ENCODE assay signal across 1 cellular context in the genomic region with DNA sequence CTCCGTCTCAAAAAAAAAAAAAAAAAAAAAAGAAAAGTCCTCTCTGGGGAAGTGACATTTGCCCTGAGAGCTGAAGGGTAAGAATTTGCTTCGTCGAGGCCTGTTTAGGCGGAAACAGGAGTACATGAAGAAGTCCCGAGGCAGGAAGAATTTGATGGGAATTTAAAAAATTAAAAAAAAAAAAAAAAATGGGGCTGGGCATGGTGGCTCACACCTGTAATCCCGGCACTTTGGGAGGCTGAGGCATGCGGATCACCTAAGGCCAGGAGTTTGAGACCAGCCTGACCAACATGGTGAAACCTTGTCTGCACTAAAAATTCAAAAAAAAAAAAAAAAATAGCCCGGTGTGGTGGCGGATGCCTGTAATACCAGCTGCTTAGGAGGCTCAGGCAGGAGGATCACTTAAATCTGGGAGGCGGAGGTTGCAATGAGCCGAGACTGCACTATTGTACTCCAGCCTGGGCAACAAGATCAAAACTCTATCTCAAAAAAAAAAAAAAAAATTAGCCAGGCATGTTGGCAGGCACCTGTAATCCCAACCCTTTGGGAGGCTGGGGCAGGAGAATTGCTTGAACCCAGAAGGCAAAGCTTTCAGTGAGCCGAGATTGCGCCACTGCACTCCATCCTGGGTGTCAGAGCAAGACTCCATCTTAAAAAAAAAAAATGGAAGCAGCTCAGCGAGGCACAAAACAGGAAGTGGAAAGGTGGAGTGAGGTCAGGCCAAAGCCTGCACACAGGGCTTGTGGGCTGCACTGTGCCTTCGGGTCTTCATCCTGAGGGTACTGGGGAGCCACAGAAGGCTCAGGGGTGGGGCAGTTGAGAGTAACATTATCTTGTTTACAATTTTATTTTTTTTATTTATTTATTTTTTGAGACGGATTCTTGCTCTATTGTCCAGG.
TF ChIP-seq lines count a peak whose summit lies in the region.

No MANE protein-coding gene starts in this region.

TF ChIP-seq in K562, 482 proteins besides CTCF, POLR2A, EP300 and RAD21:
- peak; percentile 52; the same call in 1 of the 2 replicates for TF ChIP-seq BCOR (IDR thresholded peaks at IDR 0.05)
- TF ChIP-seq ETV1 (tag; conservative IDR thresholded peaks at IDR 0.05; ENCODE audit: low read depth): no peak
- TF ChIP-seq YY1 (IDR thresholded peaks at IDR 0.05; ENCODE audit: borderline replicate concordance in 1 of 3, control insufficient read depth in 1 of 3, extremely low read depth in 1 of 3, insufficient read depth in 3 of 3, insufficient read length in 1 of 3, insufficient replicate concordance in 2 of 3, low read depth in 1 of 3, low read length in 2 of 3): peak in 1 of 3 experiments; percentile 59
- TF ChIP-seq ZFP36 (IDR thresholded peaks at IDR 0.05; ENCODE audit: low read depth, low read length, partially characterized antibody): peak; percentile 75
- peak; percentile 98 for TF ChIP-seq SPI1 (IDR thresholded peaks at IDR 0.05; ENCODE audit: borderline replicate concordance, low read depth, low read length)
- TF ChIP-seq RCOR1 (IDR thresholded peaks at IDR 0.05; ENCODE audit: borderline replicate concordance in 1 of 2, low read depth in 2 of 2, low read length in 2 of 2): 0 out of 4 replicates have a peak, but pooled peaks of 1 of the 2 experiments have one; percentile 10
- TF ChIP-seq CEBPG (CRISPR knock-in tag; IDR thresholded peaks at IDR 0.05): no peak
- TF ChIP-seq CEBPG (tag; conservative IDR thresholded peaks at IDR 0.05 in 1 of 2, IDR thresholded peaks at IDR 0.05 in 1 of 2): peak in 1 of 2 experiments; percentile 37; a peak in 1 of 4 replicates
- no peak for TF ChIP-seq ZNF507 (tag; conservative IDR thresholded peaks at IDR 0.05)
- TF ChIP-seq ZNF212 (CRISPR knock-in tag; IDR thresholded peaks at IDR 0.05): no peak
- TF ChIP-seq RBM25 (IDR thresholded peaks at IDR 0.05; ENCODE audit: low read depth, low read length, severe bottlenecking): peak; percentile 63
- peak; percentile 72 for TF ChIP-seq CEBPB (tag; IDR thresholded peaks at IDR 0.05)
- TF ChIP-seq TOE1 (IDR thresholded peaks at IDR 0.05; ENCODE audit: borderline replicate concordance): no peak
- no peak for TF ChIP-seq TOE1 (CRISPR knock-in tag; IDR thresholded peaks at IDR 0.05; ENCODE audit: borderline replicate concordance, low read depth)
- no peak for TF ChIP-seq FOXM1 (IDR thresholded peaks at IDR 0.05; ENCODE audit: low read depth)
- TF ChIP-seq FOXM1 (CRISPR knock-in tag; IDR thresholded peaks at IDR 0.05; ENCODE audit: low read depth): no peak
- no peak for TF ChIP-seq ZNF133 (CRISPR knock-in tag; IDR thresholded peaks at IDR 0.05)
- TF ChIP-seq ZKSCAN1 (IDR thresholded peaks at IDR 0.05; ENCODE audit: low read depth, low read length): no peak
- TF ChIP-seq ZBTB33 (CRISPR knock-in tag; IDR thresholded peaks at IDR 0.05): peak; percentile 81; the same call in 1 of the 2 replicates
- TF ChIP-seq TBP (optimal IDR thresholded peaks at IDR 0.05; ENCODE audit: low read depth, low read length): no peak
- no peak for TF ChIP-seq ZNF444 (CRISPR knock-in tag; IDR thresholded peaks at IDR 0.05)
- TF ChIP-seq ZNF384 (IDR thresholded peaks at IDR 0.05; ENCODE audit: low read depth, low read length): peak; percentile 82
- TF ChIP-seq STAT5A (IDR thresholded peaks at IDR 0.05; ENCODE audit: borderline replicate concordance, low read length): no peak
TF ChIP-seq in K562: peak in this region for 10.
